In the genomic region with DNA sequence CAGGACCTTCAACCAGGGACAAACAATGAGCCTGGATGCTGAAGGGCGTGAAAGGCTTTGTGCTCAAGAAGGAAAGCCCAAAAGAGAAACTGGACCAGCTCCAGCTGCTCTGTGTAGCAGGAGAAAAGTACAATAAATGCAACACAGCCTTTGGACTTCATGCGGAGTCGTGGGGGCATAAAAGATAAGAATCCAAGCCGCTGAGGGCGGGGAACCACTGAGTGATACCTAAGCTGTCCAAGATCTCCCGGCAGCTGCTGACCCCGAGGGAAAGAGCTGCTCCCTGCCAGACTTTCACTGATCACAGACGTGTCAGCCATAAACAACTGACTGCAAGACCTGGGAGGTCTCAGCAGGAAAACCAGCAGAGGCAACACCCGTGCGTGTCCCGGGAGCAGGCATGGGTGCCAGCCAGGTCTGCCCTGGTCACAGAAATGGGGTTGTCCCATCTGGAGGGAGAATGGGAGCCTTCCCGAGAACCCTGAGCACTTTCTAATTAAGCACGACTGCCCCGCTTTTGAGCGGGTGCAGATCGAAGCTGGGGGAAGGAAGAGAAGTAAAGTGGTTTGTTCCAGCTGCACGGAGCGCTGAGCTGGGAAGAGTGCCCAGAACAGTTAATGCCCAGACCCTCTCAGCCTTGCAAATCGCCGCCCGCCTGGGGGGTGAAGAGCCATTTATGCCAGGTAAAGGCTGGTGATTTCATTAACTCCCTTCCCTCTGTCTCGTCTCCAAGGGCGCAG, we compare ENCODE assay signal across 8 cellular contexts.
DNase-seq lines count a peak whose midpoint lies in the region; ATAC-seq and TF ChIP-seq lines count a peak whose summit lies in the region.
"Had no signal": no experiment of that assay in that cellular context is flagged by ENCODE, and none has a peak within 500 bp of the region (broad histone marks: within the 10 kb centered on the region; RNA-seq: fewer than 3 reads in every experiment).

No MANE protein-coding gene starts in this region.

- no peak for TF ChIP-seq CTCF in thoracic aorta (IDR thresholded peaks at IDR 0.05)

- DNase-seq in LHCN-M2 (ENCODE audit: low read depth), result peak; percentile 12
- peak; percentile 47 to 56 for DNase-seq in SHP77 (lab: John Stamatoyannopoulos, UW)
- no peak for DNase-seq in left ventricle myocardium superior
- DNase-seq in thoracic aorta (ENCODE audit: low spot score), result no peak
- no peak for DNase-seq in effector CD4-positive, alpha-beta T cell
- DNase-seq in erythroblast (lab: John Stamatoyannopoulos, UW), result no peak

- TF ChIP-seq POLR2A in erythroblast (IDR thresholded peaks at IDR 0.05; ENCODE audit: low read length), result no peak

- H3K4me3 ChIP-seq in thoracic aorta, result peak overlapping the region; percentile 69

- intact Hi-C loops in left ventricle myocardium superior (cut with micrococcal nuclease), result no loop called here

- H3K36me3 ChIP-seq in thoracic aorta, result no peaks in the 10 kb centered on the region

- H3K27me3 ChIP-seq in thoracic aorta (replicated peaks; ENCODE audit: insufficient read depth), result no peaks in the 10 kb centered on the region

- no peaks in the 10 kb centered on the region for H3K9me3 ChIP-seq in thoracic aorta

- ATAC-seq in left ventricle myocardium superior, result peak; percentile 44
- no peak for ATAC-seq in thoracic aorta (ENCODE audit: insufficient number of reproducible peaks, low FRiP score, low read depth)
- ATAC-seq in HG02623 (IDR thresholded peaks at IDR 0.05; ENCODE audit: unreplicated experiment), result no peak

- no peak overlapping the region for H3K27ac ChIP-seq in thoracic aorta
- H3K27ac ChIP-seq: epithelial cell of prostate had no signal

- H3K4me1 ChIP-seq in thoracic aorta (ENCODE audit: control insufficient read depth in 1 of 2, low read depth in 2 of 2), result peaks cover 0 to 20% of the 10 kb centered on the region in 2 donors

Comparison
In these comparisons a context has a peak if more than half of its experiments do, and no peak if none do; other contexts are left out.
1. DNase-seq: peak in LHCN-M2 (single experiment) and SHP77 (2 of 2); none in left ventricle myocardium superior (single experiment), thoracic aorta (single experiment), effector CD4-positive, alpha-beta T cell (single experiment) and erythroblast (0 of 2).